25 cellular contexts compared by ENCODE assay signal in genomic region chr22:33082221-33082620, GRCh38. TPM values are rescaled to one million over a fixed set of nuclear protein-coding genes. Genes with fewer than 3 reads are reported as not detected.
"Had no signal": no experiment of that assay in that cellular context is flagged by ENCODE, and none has a peak within 500 bp of the region (broad histone marks: within the 10 kb centered on the region; RNA-seq: fewer than 3 reads in every experiment).

No MANE protein-coding gene starts in this region.

- H3K4me3 ChIP-seq: dorsolateral prefrontal cortex, heart left ventricle, right atrium auricular region, sigmoid colon, skin epidermis, testis, tibial nerve, upper lobe of right lung, vagina had no signal

- H3K9me3 ChIP-seq: neutrophil, testis, upper lobe of right lung, vagina had no signal

- H3K27me3 ChIP-seq: neutrophil, right atrium auricular region, sigmoid colon, testis, tibial nerve, upper lobe of right lung, vagina had no signal

- H3K36me3 ChIP-seq: heart left ventricle, neutrophil, right atrium auricular region, sigmoid colon, tibial nerve, upper lobe of right lung, vagina had no signal

- ATAC-seq: heart left ventricle; left lobe of liver; naive thymus-derived CD4-positive, alpha-beta T cell; stimulated activated naive B cell treated with anti-CD40 and anti-IgM and Interleukin-4, amounts not matched to agents 10 μg/mL and 1 μg/mL and 100 μg/mL, for 72 hours; stimulated activated naive CD8-positive, alpha-beta T cell treated with anti-CD3 and anti-CD28 coated beads, Interleukin-15, amount 100 ng/mL, for 72 hours; upper lobe of right lung had no signal

- H3K4me1 ChIP-seq: heart left ventricle, right atrium auricular region, sigmoid colon, testis, tibial nerve, upper lobe of right lung, vagina had no signal

- H3K27ac ChIP-seq: dorsolateral prefrontal cortex, heart left ventricle, neutrophil, right atrium auricular region, sigmoid colon, skin epidermis, testis, tibial nerve, upper lobe of right lung, vagina had no signal

- DNase-seq: dorsolateral prefrontal cortex; effector CD8-positive, alpha-beta T cell; foreskin melanocyte; heart left ventricle; hypothalamus; islet precursor cell; mammary epithelial cell; naive thymus-derived CD4-positive, alpha-beta T cell; nephron progenitor cell; sigmoid colon; stimulated activated CD4-positive, alpha-beta T cell treated with anti-CD3 and anti-CD28 coated beads, Interleukin-2, amount 100 ng/mL, for 24 hours; stimulated activated CD4-positive, alpha-beta T cell treated with anti-CD3 and anti-CD28 coated beads, Interleukin-4, amount 100 ng/mL, for 4 hours; stimulated activated naive B cell treated with anti-CD40 and anti-IgM and Interleukin-4, amounts not matched to agents 10 μg/mL and 1 μg/mL and 100 μg/mL, for 72 hours; stimulated activated naive CD8-positive, alpha-beta T cell treated with anti-CD3 and anti-CD28 coated beads, Interleukin-15, amount 100 ng/mL, for 72 hours; testis; upper lobe of right lung had no signal

RNA-seq across cellular contexts. Expression of gene SYN3, which starts 24.0 kb away (rescaled TPM):
- total RNA-seq: glomerular endothelial cell; mammary epithelial cell; mononuclear cell; naive thymus-derived CD4-positive, alpha-beta T cell; osteoblast; vagina had no signal
- polyA plus RNA-seq: mammary epithelial cell; naive thymus-derived CD4-positive, alpha-beta T cell had no signal
